Comparison of ENCODE assay signal across 8 cellular contexts in the genomic region with DNA sequence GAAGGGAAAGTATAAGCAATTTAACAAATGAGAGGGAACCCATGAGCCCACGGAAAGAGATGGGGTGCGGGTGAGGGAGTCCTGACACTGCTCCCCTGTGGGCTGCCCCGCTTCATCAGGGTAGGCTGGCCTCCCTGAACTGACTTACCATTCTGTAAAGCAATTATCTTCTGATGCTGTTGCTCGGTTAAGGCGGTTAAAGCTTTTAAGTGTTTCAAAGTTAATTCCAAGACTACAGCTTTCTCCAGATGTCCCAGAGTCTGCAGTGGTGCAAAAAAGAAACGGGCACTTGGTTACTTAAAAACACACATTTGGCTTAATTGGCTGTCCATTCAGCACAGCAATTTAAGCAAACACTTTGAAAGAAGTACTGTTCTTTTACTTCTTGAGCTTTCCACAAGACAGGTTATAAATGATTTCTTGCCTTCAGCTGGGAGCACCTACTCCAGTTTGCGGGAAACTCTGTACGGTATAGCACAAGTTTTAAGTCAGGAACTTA. TPM values are rescaled to one million over a fixed set of nuclear protein-coding genes. Genes with fewer than 3 reads are reported as not detected.
A peak's percentile ranks its signal among the peaks of the same experiment; 100 is the strongest.
DNase-seq lines count a peak whose midpoint lies in the region; ATAC-seq and TF ChIP-seq lines count a peak whose summit lies in the region.

No MANE protein-coding gene starts in this region.

- H3K27ac Mint-ChIP-seq in HFFc6: peak overlapping the region; percentile 91
- H3K27ac Mint-ChIP-seq in activated CD8-positive, alpha-beta T cell treated with anti-CD3 and anti-CD28 coated beads, Interleukin-2, amount 10 ng/mL, durations not matched to agents 7 days and 5 days: no peak overlapping the region

- CTCF ChIA-PET in activated CD8-positive, alpha-beta T cell treated with anti-CD3 and anti-CD28 coated beads, Interleukin-2, amount 10 ng/mL, durations not matched to agents 7 days and 5 days (lab: Charles Lee): interaction anchor here (0.8 to 1.3 kb wide), 5 partner anchors 12 to 528 kb away, joined by 3 to 4 read pairs (median 3); no protein-coding TSS in a partner anchor

- no peak overlapping the region for H3K9ac ChIP-seq in iPS-15b (ENCODE audit: low read depth, low read length)

- ATAC-seq in activated CD8-positive, alpha-beta T cell treated with anti-CD3 and anti-CD28 coated beads, Interleukin-2, amount 10 ng/mL, durations not matched to agents 7 days and 5 days: no peak
- no peak for ATAC-seq in HG02623 (IDR thresholded peaks at IDR 0.05; ENCODE audit: unreplicated experiment)
- ATAC-seq in GM19463 (IDR thresholded peaks at IDR 0.05; ENCODE audit: unreplicated experiment): no peak

- no peak for TF ChIP-seq POLR2A in spleen (IDR thresholded peaks at IDR 0.05)

- DNase-seq in HFFc6 (peak; percentile 9), spleen (no peak), kidney glomerular epithelial cell (lab: John Stamatoyannopoulos, UW) (no peak)
- no peak for DNase-seq in activated CD8-positive, alpha-beta T cell treated with anti-CD3 and anti-CD28 coated beads, Interleukin-2, amount 10 ng/mL, durations not matched to agents 7 days and 5 days
- no peak for DNase-seq in activated CD4-positive, CD25-positive, alpha-beta regulatory T cell treated with anti-CD3 and anti-CD28 coated beads, Interleukin-2, amount 50 U/mL, for 72 hours

- POLR2A ChIA-PET in activated CD8-positive, alpha-beta T cell treated with anti-CD3 and anti-CD28 coated beads, Interleukin-2, amount 10 ng/mL, durations not matched to agents 7 days and 5 days (lab: Charles Lee): interaction anchor here (1.0 kb wide), 1 partner anchor 173 kb away, joined by 3 read pairs; no protein-coding TSS in a partner anchor

- H3K9me3 ChIP-seq in iPS-15b (ENCODE audit: control insufficient read depth, insufficient read depth, low read length) (no peaks in the 10 kb centered on the region), spleen (no peaks in the 10 kb centered on the region)

- peak overlapping the region; percentile 98 for H3K4me3 Mint-ChIP-seq in HFFc6
- peak overlapping the region; percentile 67 for H3K4me3 Mint-ChIP-seq in activated CD8-positive, alpha-beta T cell treated with anti-CD3 and anti-CD28 coated beads, Interleukin-2, amount 10 ng/mL, durations not matched to agents 7 days and 5 days

- peaks cover 14% of the 10 kb centered on the region for H3K4me1 ChIP-seq in iPS-15b (ENCODE audit: control insufficient read depth, insufficient read depth, low read length)
- H3K4me1 ChIP-seq in spleen: peaks cover 9 to 77% (median 64%) of the 10 kb centered on the region in 6 donors

- peaks cover 67% of the 10 kb centered on the region for H3K4me1 Mint-ChIP-seq in HFFc6 (ENCODE audit: low read depth)
- peaks cover 35% of the 10 kb centered on the region for H3K4me1 Mint-ChIP-seq in activated CD8-positive, alpha-beta T cell treated with anti-CD3 and anti-CD28 coated beads, Interleukin-2, amount 10 ng/mL, durations not matched to agents 7 days and 5 days (ENCODE audit: low read depth)

- H3K9me3 Mint-ChIP-seq in HFFc6: no peaks in the 10 kb centered on the region
- no peaks in the 10 kb centered on the region for H3K9me3 Mint-ChIP-seq in activated CD8-positive, alpha-beta T cell treated with anti-CD3 and anti-CD28 coated beads, Interleukin-2, amount 10 ng/mL, durations not matched to agents 7 days and 5 days (ENCODE audit: insufficient read depth)

- WGBS in spleen, 5 donors: 11 to 21% (median 17%) methylated on average over 8 of the region's 8 CpGs

- H3K36me3 ChIP-seq in iPS-15b (ENCODE audit: control insufficient read depth, insufficient read depth, low read length) (no peaks in the 10 kb centered on the region), spleen (no peaks in the 10 kb centered on the region)

- intact Hi-C loops in spleen (cut with DNase I; ENCODE audit: low total_unique reads): no loop called here

- peak overlapping the region; percentile 16 to 91 (median 86) for H3K27ac ChIP-seq in spleen

- H3K4me3 ChIP-seq in iPS-15b (ENCODE audit: low read depth, low read length): peak overlapping the region; percentile 80
- peak overlapping the region; percentile 12 to 76 (median 58) for H3K4me3 ChIP-seq in spleen

- no peaks in the 10 kb centered on the region for H3K36me3 Mint-ChIP-seq in HFFc6 (ENCODE audit: low read depth)
- no peaks in the 10 kb centered on the region for H3K36me3 Mint-ChIP-seq in activated CD8-positive, alpha-beta T cell treated with anti-CD3 and anti-CD28 coated beads, Interleukin-2, amount 10 ng/mL, durations not matched to agents 7 days and 5 days (ENCODE audit: low read depth)

- no peaks in the 10 kb centered on the region; the same call in 1 of the 2 replicates for H3K27me3 Mint-ChIP-seq in HFFc6 (ENCODE audit: insufficient read depth)
- H3K27me3 Mint-ChIP-seq in activated CD8-positive, alpha-beta T cell treated with anti-CD3 and anti-CD28 coated beads, Interleukin-2, amount 10 ng/mL, durations not matched to agents 7 days and 5 days (ENCODE audit: low read depth): peaks cover 79% of the 10 kb centered on the region

- no peak for TF ChIP-seq CTCF in HFFc6 (IDR thresholded peaks at IDR 0.05)
- no peak for TF ChIP-seq CTCF in spleen (IDR thresholded peaks at IDR 0.05 in 8 of 11, conservative IDR thresholded peaks at IDR 0.05 in 3 of 11)

- H3K27me3 ChIP-seq in iPS-15b (ENCODE audit: control insufficient read depth, insufficient read depth, low read length) (peaks cover 73% of the 10 kb centered on the region), spleen (replicated peaks in 1 of 7) (peaks cover 0 to 89% (median 45%) of the 10 kb centered on the region in 7 donors)

RNA-seq across cellular contexts. Expression of gene BHLHE41, which starts 1.3 kb away (rescaled TPM):
- total RNA-seq in HFFc6 (2021; fragmentation: NEBNext Ultra II Directional; extraction: Animal tissue kit (Norgen Biotek cat#: 25700)): 10 to 100 TPM; 12.3 to 17.6 (median 13.8) TPM
- total RNA-seq in activated CD8-positive, alpha-beta T cell treated with anti-CD3 and anti-CD28 coated beads, Interleukin-2, amount 10 ng/mL, durations not matched to agents 7 days and 5 days: not detected
- total RNA-seq in spleen: 10 to 100 TPM in 6 of 7 donors, 1 to 10 TPM in 1; 7.2 to 46.9 (median 27.0) TPM
- polyA plus RNA-seq in spleen: 10 to 100 TPM in 2 of 3 donors, 1 to 10 TPM in 1; 8.7 to 22.9 (median 19.5) TPM

Comparison
In these comparisons a context has a peak if more than half of its experiments do, and no peak if none do; other contexts are left out.
1. RNA of gene BHLHE41, which starts 1.3 kb away (total RNA-seq): 7.2 to 46.9 TPM in spleen and 12.3 to 17.6 TPM in HFFc6; not detected in activated CD8-positive, alpha-beta T cell treated with anti-CD3 and anti-CD28 coated beads, Interleukin-2, amount 10 ng/mL, durations not matched to agents 7 days and 5 days; every median in the first group is over 4 times any median in the second.